ENCODE assay signal across 8 cellular contexts in the genomic region with DNA sequence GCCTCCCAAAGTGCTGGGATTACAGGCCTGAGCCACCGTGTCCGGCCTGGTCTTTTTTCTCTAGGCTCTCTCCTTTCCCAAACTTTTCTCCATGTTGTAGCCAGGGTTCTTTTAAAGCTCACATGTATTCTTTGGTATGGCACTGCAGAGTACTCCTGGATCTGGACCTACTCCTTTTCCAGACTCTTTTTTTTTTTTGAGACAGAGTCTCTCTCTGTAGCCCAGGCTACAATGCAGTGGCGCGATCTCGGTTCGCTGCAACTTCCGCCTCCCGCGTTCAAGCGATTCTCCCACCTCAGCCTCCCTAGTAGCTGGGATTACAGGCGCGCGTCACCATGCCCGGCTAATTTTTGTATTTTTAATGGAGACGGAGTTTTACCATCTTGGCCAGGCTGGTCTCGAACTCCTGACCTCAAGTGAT. TPM values are rescaled to one million over a fixed set of nuclear protein-coding genes. Genes with fewer than 3 reads are reported as not detected.
DNase-seq lines count a peak whose midpoint lies in the region; ATAC-seq, FAIRE-seq and TF ChIP-seq lines count a peak whose summit lies in the region.

No MANE protein-coding gene starts in this region.

- no peak for FAIRE-seq in H54 (lab: Jason Lieb, UNC)

- H3K4me1 ChIP-seq in left lung (peaks cover 9 to 37% of the 10 kb centered on the region in 2 donors), thoracic aorta (ENCODE audit: control insufficient read depth in 1 of 2, low read depth in 2 of 2) (peaks cover 7% of the 10 kb centered on the region in 2 donors)

- peak overlapping the region; percentile 99 for H3K27ac Mint-ChIP-seq in activated T-cell treated with anti-CD3 and anti-CD28 coated beads, Interleukin-2, amount 50 U/mL, for 24 hours
- peak overlapping the region; percentile 97 for H3K27ac Mint-ChIP-seq in activated naive CD8-positive, alpha-beta T cell treated with anti-CD3 and anti-CD28 coated beads, Interleukin-2, amount 50 U/mL, for 24 hours

- H3K4me1 Mint-ChIP-seq in activated T-cell treated with anti-CD3 and anti-CD28 coated beads, Interleukin-2, amount 50 U/mL, for 24 hours (ENCODE audit: low read depth), result peaks cover 39% of the 10 kb centered on the region
- H3K4me1 Mint-ChIP-seq in activated naive CD8-positive, alpha-beta T cell treated with anti-CD3 and anti-CD28 coated beads, Interleukin-2, amount 50 U/mL, for 24 hours, result peaks cover 43% of the 10 kb centered on the region

- H3K27me3 Mint-ChIP-seq in activated T-cell treated with anti-CD3 and anti-CD28 coated beads, Interleukin-2, amount 50 U/mL, for 24 hours, result no peaks in the 10 kb centered on the region
- H3K27me3 Mint-ChIP-seq in activated naive CD8-positive, alpha-beta T cell treated with anti-CD3 and anti-CD28 coated beads, Interleukin-2, amount 50 U/mL, for 24 hours, result peaks cover 4% of the 10 kb centered on the region

- no peak for TF ChIP-seq POLR2A in H54 (IDR thresholded peaks at IDR 0.05; ENCODE audit: low read depth, low read length)

- peak; percentile 32 for DNase-seq in activated T-cell treated with anti-CD3 and anti-CD28 coated beads, Interleukin-2, amount 50 U/mL, for 24 hours
- no peak for DNase-seq in activated T-cell treated with anti-CD3 and anti-CD28 coated beads, Interleukin-2, amount 50 U/mL, for 1 hour
- DNase-seq in activated naive CD8-positive, alpha-beta T cell treated with anti-CD3 and anti-CD28 coated beads, Interleukin-2, amount 50 U/mL, for 24 hours, result no peak
- peak in 1 of 2 donors; percentile 70 for DNase-seq in left lung
- no peak for DNase-seq in thoracic aorta (ENCODE audit: low spot score)
- no peak for DNase-seq in NCI-H510A (lab: John Stamatoyannopoulos, UW)
- no peak for DNase-seq in H54 (ENCODE audit: insufficient read length, low spot score)
- DNase-seq in COLO829 (ENCODE audit: low spot score), result no peak

- intact Hi-C loops in left lung (cut with DNase I), result loop anchor here in 1 of 2 donors (10.0 kb wide), 1 partner anchor 63 kb away; no protein-coding TSS in a partner anchor

- peak overlapping the region; percentile 56 to 59 for H3K4me3 ChIP-seq in left lung
- peak overlapping the region; percentile 81 for H3K4me3 ChIP-seq in thoracic aorta

- H3K36me3 Mint-ChIP-seq in activated T-cell treated with anti-CD3 and anti-CD28 coated beads, Interleukin-2, amount 50 U/mL, for 24 hours (ENCODE audit: low read depth), result peaks cover 47% of the 10 kb centered on the region
- H3K36me3 Mint-ChIP-seq in activated naive CD8-positive, alpha-beta T cell treated with anti-CD3 and anti-CD28 coated beads, Interleukin-2, amount 50 U/mL, for 24 hours (ENCODE audit: low read depth), result peaks cover 25% of the 10 kb centered on the region

- H3K4me3 Mint-ChIP-seq in activated T-cell treated with anti-CD3 and anti-CD28 coated beads, Interleukin-2, amount 50 U/mL, for 24 hours, result peak overlapping the region; percentile 94
- peak overlapping the region; percentile 91 for H3K4me3 Mint-ChIP-seq in activated naive CD8-positive, alpha-beta T cell treated with anti-CD3 and anti-CD28 coated beads, Interleukin-2, amount 50 U/mL, for 24 hours

- no peaks in the 10 kb centered on the region for H3K9me3 Mint-ChIP-seq in activated T-cell treated with anti-CD3 and anti-CD28 coated beads, Interleukin-2, amount 50 U/mL, for 24 hours
- H3K9me3 Mint-ChIP-seq in activated naive CD8-positive, alpha-beta T cell treated with anti-CD3 and anti-CD28 coated beads, Interleukin-2, amount 50 U/mL, for 24 hours, result no peaks in the 10 kb centered on the region

- ATAC-seq in activated naive CD8-positive, alpha-beta T cell treated with anti-CD3 and anti-CD28 coated beads, Interleukin-2, amount 50 U/mL, for 24 hours, result no peak
- ATAC-seq in left lung, result no peak
- no peak for ATAC-seq in thoracic aorta (ENCODE audit: insufficient number of reproducible peaks, low FRiP score, low read depth)

- H3K9me3 ChIP-seq in left lung (no peaks in the 10 kb centered on the region), thoracic aorta (no peaks in the 10 kb centered on the region)

- TF ChIP-seq CTCF in left lung (IDR thresholded peaks at IDR 0.05) (no peak), thoracic aorta (IDR thresholded peaks at IDR 0.05) (no peak)

- H3K27me3 ChIP-seq in left lung (no peaks in the 10 kb centered on the region), thoracic aorta (replicated peaks; ENCODE audit: insufficient read depth) (no peaks in the 10 kb centered on the region)

- H3K27ac ChIP-seq in left lung (peak overlapping the region; percentile 86 to 95), thoracic aorta (peak overlapping the region; percentile 75 to 89)

- peaks cover 0 to 22% of the 10 kb centered on the region in 2 donors for H3K36me3 ChIP-seq in left lung
- peaks cover 10% of the 10 kb centered on the region for H3K36me3 ChIP-seq in thoracic aorta

RNA-seq across cellular contexts. Expression of gene MED18, which starts 0.6 kb away (rescaled TPM):
- total RNA-seq in left lung (10 to 100 TPM; 13.2 to 16.6 TPM), thoracic aorta (1 to 10 TPM; 7.6 to 9.4 TPM)

RNA-seq across cellular contexts. Expression of gene PHACTR4, which starts 41.3 kb away (rescaled TPM):
- total RNA-seq in left lung (10 to 100 TPM; 39.7 to 40.6 TPM), thoracic aorta (10 to 100 TPM; 17.6 to 30.8 TPM)
